ENCODE assay signal across 1 cellular context in the genomic region with DNA sequence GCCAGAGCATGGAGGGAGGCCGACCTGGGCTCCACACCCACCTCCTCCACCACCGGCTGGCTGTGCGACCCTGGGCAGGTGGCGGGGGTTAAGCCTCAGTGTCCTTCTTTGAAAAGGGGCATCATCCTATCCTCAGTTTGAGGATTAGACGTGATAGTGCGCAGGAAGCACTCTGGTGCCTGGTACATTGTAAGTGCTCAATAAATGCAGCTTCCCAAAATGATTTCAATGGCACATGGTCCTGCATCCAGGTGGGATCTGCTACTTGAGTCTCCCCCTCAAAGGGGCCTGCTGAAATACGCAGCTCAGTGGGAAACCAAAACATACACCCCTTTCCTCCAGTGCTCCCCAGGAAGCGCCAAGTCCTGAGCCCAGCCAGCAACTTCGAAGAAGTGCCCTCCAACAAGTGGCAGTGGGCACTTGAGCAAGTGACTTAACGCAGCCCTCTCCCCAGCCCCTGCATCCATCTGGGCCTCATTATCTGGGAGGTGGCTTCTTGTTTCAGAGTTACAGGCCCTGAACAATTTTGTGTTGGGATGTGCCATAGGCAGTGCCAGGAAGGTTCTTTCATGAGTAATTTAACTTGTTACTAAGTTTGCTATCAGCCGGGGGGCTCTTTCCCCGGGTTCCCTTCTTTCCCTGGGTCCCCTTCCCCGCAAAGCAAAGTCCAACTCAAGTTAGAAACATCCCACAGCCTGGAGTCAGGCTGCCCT.
TF ChIP-seq lines count a peak whose summit lies in the region.

No MANE protein-coding gene starts in this region.

TF ChIP-seq in K562, 482 proteins besides CTCF, POLR2A, EP300 and RAD21:
- TF ChIP-seq POLR3G (IDR thresholded peaks at IDR 0.05; ENCODE audit: extremely low read depth, insufficient read length, insufficient replicate concordance), result no peak
- TF ChIP-seq NBN (IDR thresholded peaks at IDR 0.05; ENCODE audit: low read depth), result no peak
- peak; percentile 24; the same call in 1 of the 2 replicates for TF ChIP-seq RBFOX2 (IDR thresholded peaks at IDR 0.05; ENCODE audit: low read depth, low read length)
- TF ChIP-seq SMARCC2 (IDR thresholded peaks at IDR 0.05; ENCODE audit: low read depth), result no peak
- TF ChIP-seq ZFP36 (IDR thresholded peaks at IDR 0.05; ENCODE audit: low read depth, low read length, partially characterized antibody), result no peak
- 0 out of 2 replicates have a peak, but pooled peaks have one; percentile 23 for TF ChIP-seq POLR2G (IDR thresholded peaks at IDR 0.05; ENCODE audit: low read depth, low read length)
